17 cellular contexts compared by ENCODE assay signal in the genomic region with DNA sequence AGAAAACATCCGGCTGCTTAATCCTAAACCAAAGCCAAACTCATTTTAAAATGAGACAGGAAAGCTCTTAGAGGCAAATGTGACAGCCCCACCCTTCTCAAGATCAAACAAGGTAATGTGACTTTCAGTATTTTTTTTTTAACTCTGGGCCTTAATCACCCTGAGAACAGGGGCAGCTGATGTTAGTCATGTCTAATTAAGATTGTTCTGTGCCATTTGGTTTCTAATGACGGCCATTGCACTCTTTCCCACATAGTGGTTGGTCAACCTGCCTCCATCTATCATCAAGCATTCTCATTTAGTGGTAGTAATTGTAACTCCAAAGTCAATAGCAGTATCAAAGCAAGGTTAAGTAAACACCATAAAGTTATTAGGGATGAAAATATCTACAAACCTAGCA.
A peak's percentile ranks its signal among the peaks of the same experiment; 100 is the strongest.
DNase-seq lines count a peak whose midpoint lies in the region; ATAC-seq and TF ChIP-seq lines count a peak whose summit lies in the region.
"Had no signal": no experiment of that assay in that cellular context is flagged by ENCODE, and none has a peak within 500 bp of the region (broad histone marks: within the 10 kb centered on the region; RNA-seq: fewer than 3 reads in every experiment).

No MANE protein-coding gene starts in this region.

- H3K27ac Mint-ChIP-seq in CD4-positive, alpha-beta memory T cell = no peak overlapping the region
- H3K27ac Mint-ChIP-seq in activated T-helper 2 cell treated with anti-CD3 and anti-CD28 coated beads, Interferon-gamma antibody, Interleukin-2, Interleukin-4, amounts not matched to agents 10 μg/mL and 5 μg/mL and 100 μg/mL, durations not matched to agents 14 hours and 24 hours and 36 hours = no peak overlapping the region

- H3K9me3 ChIP-seq in BLaER1 treated with 17β-estradiol and CSF1 and Interleukin-3, amounts not matched to agents 10 nM and 100 nM (replicated peaks in 1 of 11) = peaks cover 0 to 8% (median 0%) of the 10 kb centered on the region in 11 experiments; a peak in 6 of 22 replicates
- H3K9me3 ChIP-seq in esophagus squamous epithelium = no peaks in the 10 kb centered on the region
- H3K9me3 ChIP-seq in aorta (ENCODE audit: control insufficient read depth, low read length) = peaks cover 2% of the 10 kb centered on the region
- no peaks in the 10 kb centered on the region for H3K9me3 ChIP-seq in CD4-positive, alpha-beta memory T cell (ENCODE audit: control insufficient read depth in 1 of 2, low read length in 2 of 2)

- no peaks in the 10 kb centered on the region for H3K27me3 ChIP-seq in BLaER1 treated with 17β-estradiol and CSF1 and Interleukin-3, amounts not matched to agents 10 nM and 100 nM
- H3K27me3 ChIP-seq in esophagus squamous epithelium = no peaks in the 10 kb centered on the region
- H3K27me3 ChIP-seq in aorta (ENCODE audit: control insufficient read depth in 1 of 2, insufficient read depth in 2 of 2, low read length in 1 of 2) = no peaks in the 10 kb centered on the region
- no peaks in the 10 kb centered on the region for H3K27me3 ChIP-seq in CD4-positive, alpha-beta memory T cell (ENCODE audit: insufficient read depth, low read length)

- no peak overlapping the region for H3K9ac ChIP-seq in BLaER1 treated with 17β-estradiol and CSF1 and Interleukin-3, amounts not matched to agents 10 nM and 100 nM

- peaks cover 3 to 21% (median 4%) of the 10 kb centered on the region in 4 donors for H3K4me1 Mint-ChIP-seq in CD4-positive, alpha-beta memory T cell
- H3K4me1 Mint-ChIP-seq in activated T-helper 2 cell treated with anti-CD3 and anti-CD28 coated beads, Interferon-gamma antibody, Interleukin-2, Interleukin-4, amounts not matched to agents 10 μg/mL and 5 μg/mL and 100 μg/mL, durations not matched to agents 14 hours and 24 hours and 36 hours (ENCODE audit: low read depth) = no peaks in the 10 kb centered on the region

- H3K4me3 Mint-ChIP-seq in CD4-positive, alpha-beta memory T cell = no peak overlapping the region
- H3K4me3 Mint-ChIP-seq in activated T-helper 2 cell treated with anti-CD3 and anti-CD28 coated beads, Interferon-gamma antibody, Interleukin-2, Interleukin-4, amounts not matched to agents 10 μg/mL and 5 μg/mL and 100 μg/mL, durations not matched to agents 14 hours and 24 hours and 36 hours (ENCODE audit: low read depth) = no peak overlapping the region

- H3K36me3 ChIP-seq in BLaER1 treated with 17β-estradiol and CSF1 and Interleukin-3, amounts not matched to agents 10 nM and 100 nM = no peaks in the 10 kb centered on the region
- no peaks in the 10 kb centered on the region for H3K36me3 ChIP-seq in esophagus squamous epithelium
- no peaks in the 10 kb centered on the region for H3K36me3 ChIP-seq in aorta (ENCODE audit: control insufficient read depth in 1 of 2, insufficient read depth in 2 of 2, low read length in 1 of 2)
- H3K36me3 ChIP-seq in CD4-positive, alpha-beta memory T cell (ENCODE audit: insufficient read depth, low read length) = no peaks in the 10 kb centered on the region

- no peak for TF ChIP-seq POLR2A in esophagus squamous epithelium (IDR thresholded peaks at IDR 0.05)

- peaks cover 0 to 49% (median 13%) of the 10 kb centered on the region in 10 experiments; a peak in 12 of 20 replicates for H3K4me1 ChIP-seq in BLaER1 treated with 17β-estradiol and CSF1 and Interleukin-3, amounts not matched to agents 10 nM and 100 nM
- H3K4me1 ChIP-seq in esophagus squamous epithelium (peaks cover 0 to 23% (median 4%) of the 10 kb centered on the region in 3 donors), aorta (ENCODE audit: control insufficient read depth in 1 of 2, insufficient read depth in 2 of 2, low read length in 2 of 2) (no peaks in the 10 kb centered on the region)
- peaks cover 7% of the 10 kb centered on the region for H3K4me1 ChIP-seq in CD4-positive, alpha-beta memory T cell (ENCODE audit: insufficient read depth, low read length)

- no peak for TF ChIP-seq CTCF in esophagus squamous epithelium (IDR thresholded peaks at IDR 0.05)

- DNase-seq in LoVo (ENCODE audit: low spot score) = peak; percentile 84
- no peak for DNase-seq in esophagus squamous epithelium (lab: John Stamatoyannopoulos, UW)
- peak; percentile 9 for DNase-seq in renal cortical epithelial cell (ENCODE audit: low read depth)
- DNase-seq in aorta = no peak
- DNase-seq in CD4-positive, alpha-beta memory T cell = no peak
- DNase-seq in activated T-helper 2 cell treated with anti-CD3 and anti-CD28 coated beads, Interferon-gamma antibody, Interleukin-2, Interleukin-4, amounts not matched to agents 10 μg/mL and 5 μg/mL and 100 μg/mL, durations not matched to agents 14 hours and 24 hours and 36 hours (ENCODE audit: low spot score) = no peak
- no peak for DNase-seq in activated CD8-positive, alpha-beta memory T cell treated with anti-CD3 and anti-CD28 coated beads, Interleukin-2, amount 50 U/mL, for 4 hours
- DNase-seq: COR-L47, DMS153, NCI-H1105 treated with DMSO at 0.1 percent for 48 hours, NCI-H1694 treated with DMSO at 0.1 percent for 48 hours, NCI-H345, NCI-H526, PC-3 had no signal

- CTCF ChIA-PET in CD4-positive, alpha-beta memory T cell (lab: Charles Lee; ENCODE audit: partially characterized antibody) = no interaction called here

- intact Hi-C loops in esophagus squamous epithelium (cut with DNase I) = no loop called here
- intact Hi-C loops in aorta (cut with DNase I) = no loop called here
- intact Hi-C loops in CD4-positive, alpha-beta memory T cell (cut with micrococcal nuclease) = no loop called here
- intact Hi-C loops in activated T-helper 2 cell treated with anti-CD3 and anti-CD28 coated beads, Interferon-gamma antibody, Interleukin-2, Interleukin-4, amounts not matched to agents 10 μg/mL and 5 μg/mL and 100 μg/mL, durations not matched to agents 14 hours and 24 hours and 36 hours (cut with micrococcal nuclease) = no loop called here

- H3K27me3 Mint-ChIP-seq in CD4-positive, alpha-beta memory T cell = peaks cover 11 to 13% of the 10 kb centered on the region in 2 donors
- H3K27me3 Mint-ChIP-seq in activated T-helper 2 cell treated with anti-CD3 and anti-CD28 coated beads, Interferon-gamma antibody, Interleukin-2, Interleukin-4, amounts not matched to agents 10 μg/mL and 5 μg/mL and 100 μg/mL, durations not matched to agents 14 hours and 24 hours and 36 hours (ENCODE audit: low read depth) = peaks cover 6% of the 10 kb centered on the region

- H3K9me3 Mint-ChIP-seq in CD4-positive, alpha-beta memory T cell = no peaks in the 10 kb centered on the region
- H3K9me3 Mint-ChIP-seq in activated T-helper 2 cell treated with anti-CD3 and anti-CD28 coated beads, Interferon-gamma antibody, Interleukin-2, Interleukin-4, amounts not matched to agents 10 μg/mL and 5 μg/mL and 100 μg/mL, durations not matched to agents 14 hours and 24 hours and 36 hours = no peaks in the 10 kb centered on the region

- H3K36me3 Mint-ChIP-seq in CD4-positive, alpha-beta memory T cell = no peaks in the 10 kb centered on the region
- H3K36me3 Mint-ChIP-seq in activated T-helper 2 cell treated with anti-CD3 and anti-CD28 coated beads, Interferon-gamma antibody, Interleukin-2, Interleukin-4, amounts not matched to agents 10 μg/mL and 5 μg/mL and 100 μg/mL, durations not matched to agents 14 hours and 24 hours and 36 hours (ENCODE audit: low read depth) = no peaks in the 10 kb centered on the region
- H3K36me3 Mint-ChIP-seq: CD14-positive monocyte had no signal

- H3K4me2 ChIP-seq in BLaER1 treated with 17β-estradiol and CSF1 and Interleukin-3, amounts not matched to agents 10 nM and 100 nM = peak overlapping the region in 6 of 11 experiments; percentile 30 to 62 (median 51); a peak in 9 of 22 replicates

- H4K20me1 ChIP-seq in BLaER1 treated with 17β-estradiol and CSF1 and Interleukin-3, amounts not matched to agents 10 nM and 100 nM = no peaks in the 10 kb centered on the region

- no peak overlapping the region for H3K4me3 ChIP-seq in BLaER1 treated with 17β-estradiol and CSF1 and Interleukin-3, amounts not matched to agents 10 nM and 100 nM
- H3K4me3 ChIP-seq in esophagus squamous epithelium (no peak overlapping the region), aorta (ENCODE audit: low read length in 2 of 2) (no peak overlapping the region)
- no peak overlapping the region for H3K4me3 ChIP-seq in CD4-positive, alpha-beta memory T cell (ENCODE audit: low read length in 2 of 2)

- peak overlapping the region in 3 of 11 experiments; percentile 18 to 64 (median 49); a peak in 5 of 22 replicates for H3K27ac ChIP-seq in BLaER1 treated with 17β-estradiol and CSF1 and Interleukin-3, amounts not matched to agents 10 nM and 100 nM
- peak overlapping the region; percentile 73 to 85 (median 81) for H3K27ac ChIP-seq in esophagus squamous epithelium
- H3K27ac ChIP-seq in aorta (ENCODE audit: low read depth in 1 of 2, low read length in 2 of 2) = no peak overlapping the region
- no peak overlapping the region for H3K27ac ChIP-seq in CD4-positive, alpha-beta memory T cell (ENCODE audit: low read depth, low read length)
- H3K27ac ChIP-seq: RWPE1 had no signal

- ATAC-seq in aorta (ENCODE audit: low FRiP score) = no peak
- ATAC-seq: PC-3 had no signal

- POLR2A ChIA-PET in CD4-positive, alpha-beta memory T cell (lab: Charles Lee; ENCODE audit: partially characterized antibody) = no interaction called here

- 44 to 63% methylated on average over 2 of the region's 2 CpGs for WGBS in esophagus squamous epithelium, 2 donors
- 61% methylated on average over 2 of the region's 2 CpGs for WGBS in aorta, 2 donors

Comparison
In these comparisons a context has a peak if more than half of its experiments do, and no peak if none do; other contexts are left out.
1. H3K27ac ChIP-seq: peak in esophagus squamous epithelium (4 of 4); none in aorta (0 of 2) and CD4-positive, alpha-beta memory T cell (single experiment).
2. DNase-seq: peak in LoVo (single experiment) and renal cortical epithelial cell (single experiment); none in esophagus squamous epithelium (single experiment), aorta (0 of 2), CD4-positive, alpha-beta memory T cell (0 of 5), activated T-helper 2 cell treated with anti-CD3 and anti-CD28 coated beads, Interferon-gamma antibody, Interleukin-2, Interleukin-4, amounts not matched to agents 10 μg/mL and 5 μg/mL and 100 μg/mL, durations not matched to agents 14 hours and 24 hours and 36 hours (single experiment) and activated CD8-positive, alpha-beta memory T cell treated with anti-CD3 and anti-CD28 coated beads, Interleukin-2, amount 50 U/mL, for 4 hours (single experiment).